Comparison of ENCODE assay signal across 8 cellular contexts in genomic region chr12:57888407-57889157, GRCh38. TPM values are rescaled to one million over a fixed set of nuclear protein-coding genes. Genes with fewer than 3 reads are reported as not detected.
DNase-seq lines count a peak whose midpoint lies in the region; ATAC-seq and TF ChIP-seq lines count a peak whose summit lies in the region.

No MANE protein-coding gene starts in this region.

- H3K9me3 Mint-ChIP-seq in immature natural killer cell, result peaks cover 0 to 4% (median 0%) of the 10 kb centered on the region in 6 donors

- H3K36me3 ChIP-seq in SJSA1 (no peaks in the 10 kb centered on the region), muscle layer of duodenum (ENCODE audit: control insufficient read depth in 1 of 2, insufficient read depth in 2 of 2, low read length in 2 of 2) (no peaks in the 10 kb centered on the region)
- H3K36me3 ChIP-seq in effector memory CD4-positive, alpha-beta T cell (ENCODE audit: control insufficient read depth, insufficient read depth, low read length), result no peaks in the 10 kb centered on the region

- no peak for TF ChIP-seq CTCF in omental fat pad (IDR thresholded peaks at IDR 0.05)

- no peak overlapping the region for H3K4me3 Mint-ChIP-seq in immature natural killer cell

- H3K27ac ChIP-seq in SJSA1, result peak overlapping the region; percentile 33
- no peak overlapping the region for H3K27ac ChIP-seq in effector memory CD4-positive, alpha-beta T cell (ENCODE audit: insufficient read depth, low read length, poor library complexity, severe bottlenecking)
- peak overlapping the region; percentile 86 for H3K27ac ChIP-seq in muscle layer of duodenum (ENCODE audit: low read length)

- peaks cover 0 to 8% (median 6%) of the 10 kb centered on the region in 3 donors for H3K27me3 Mint-ChIP-seq in immature natural killer cell (ENCODE audit: low read depth in 3 of 3)

- H3K27me3 ChIP-seq in SJSA1 (replicated peaks), result no peaks in the 10 kb centered on the region
- H3K27me3 ChIP-seq in effector memory CD4-positive, alpha-beta T cell (replicated peaks; ENCODE audit: control insufficient read depth, insufficient read depth, low read length, poor library complexity, severe bottlenecking), result no peaks in the 10 kb centered on the region
- H3K27me3 ChIP-seq in muscle layer of duodenum (ENCODE audit: low read depth, low read length), result no peaks in the 10 kb centered on the region

- peak overlapping the region; percentile 0 for H3K4me3 ChIP-seq in SJSA1
- peak overlapping the region; percentile 6 for H3K4me3 ChIP-seq in effector memory CD4-positive, alpha-beta T cell (ENCODE audit: insufficient read depth, low read depth, low read length, poor library complexity, severe bottlenecking)
- H3K4me3 ChIP-seq in muscle layer of duodenum (ENCODE audit: low read depth in 1 of 2, low read length in 2 of 2), result peak overlapping the region; percentile 38 to 40

- H3K4me1 Mint-ChIP-seq in immature natural killer cell, result no peaks in the 10 kb centered on the region

- peak in 11 of 14 donors; percentile 26 to 72 (median 42) for DNase-seq in C1 segment of cervical spinal cord (lab: John Stamatoyannopoulos, UW)
- peak; percentile 74 for DNase-seq in LHCN-M2 (ENCODE audit: low read depth)
- DNase-seq in SJSA1 (ENCODE audit: low read depth in 1 of 2, low spot score in 2 of 2), result no peak
- no peak for DNase-seq in effector memory CD4-positive, alpha-beta T cell
- no peak for DNase-seq in immature natural killer cell
- DNase-seq in omental fat pad (ENCODE audit: low spot score), result no peak

- H3K4me1 ChIP-seq in SJSA1 (replicated peaks) (peaks cover 50% of the 10 kb centered on the region), muscle layer of duodenum (ENCODE audit: control insufficient read depth in 1 of 2, insufficient read depth in 2 of 2, low read length in 2 of 2) (peaks cover 37 to 43% of the 10 kb centered on the region in 2 donors)
- H3K4me1 ChIP-seq in effector memory CD4-positive, alpha-beta T cell (ENCODE audit: control insufficient read depth, insufficient read depth, low read length, poor library complexity, severe bottlenecking), result peaks cover 17% of the 10 kb centered on the region

- no peak overlapping the region for H3K27ac Mint-ChIP-seq in immature natural killer cell

- peaks cover 0 to 4% (median 0%) of the 10 kb centered on the region in 3 donors for H3K36me3 Mint-ChIP-seq in immature natural killer cell

- H3K9me3 ChIP-seq in SJSA1 (replicated peaks) (peaks cover 5% of the 10 kb centered on the region), muscle layer of duodenum (ENCODE audit: control insufficient read depth in 1 of 2, low read length in 2 of 2) (no peaks in the 10 kb centered on the region)
- H3K9me3 ChIP-seq in effector memory CD4-positive, alpha-beta T cell (ENCODE audit: control insufficient read depth, low read length), result no peaks in the 10 kb centered on the region

- ATAC-seq in GM18870 (IDR thresholded peaks at IDR 0.05; ENCODE audit: unreplicated experiment) (no peak), omental fat pad (ENCODE audit: low FRiP score) (no peak)

RNA-seq across cellular contexts. Expression of gene CTDSP2, which starts 42.1 kb away (rescaled TPM):
- 24.3 and 31.9 TPM in 2 replicates for total RNA-seq in LHCN-M2 (2014; rRNA removed)
- polyA plus RNA-seq in LHCN-M2 (2012), result 47.8 TPM
- total RNA-seq in SJSA1 (2014; rRNA removed; shearing (Covaris generic)), result 420 and 508 TPM in 2 replicates
- polyA plus RNA-seq in immature natural killer cell, result 10 to 100 TPM; 30.6 to 51.8 (median 36.5) TPM
- 100 to 1,000 TPM; 106 to 179 (median 150) TPM for total RNA-seq in omental fat pad

RNA-seq across cellular contexts. Expression of gene ATP23, which starts 52.8 kb away (rescaled TPM):
- total RNA-seq in LHCN-M2 (2014; rRNA removed) (6.8 and 13.9 TPM in 2 replicates), omental fat pad (10 to 100 TPM in 2 of 4 donors, 1 to 10 TPM in 2; 3.6 to 18.3 (median 7.9) TPM)
- polyA plus RNA-seq in LHCN-M2 (2012), result 5.6 TPM
- total RNA-seq in SJSA1 (2014; rRNA removed; shearing (Covaris generic)), result 275 and 410 TPM in 2 replicates
- 10 to 100 TPM; 17.3 to 23.8 (median 19.3) TPM for polyA plus RNA-seq in immature natural killer cell

Comparison
In these comparisons a context has a peak if more than half of its experiments do, and no peak if none do; other contexts are left out.
1. DNase-seq: peak in C1 segment of cervical spinal cord (11 of 14) and LHCN-M2 (single experiment); none in SJSA1 (0 of 2), effector memory CD4-positive, alpha-beta T cell (0 of 3), immature natural killer cell (0 of 3) and omental fat pad (single experiment).
2. RNA of gene ATP23, which starts 52.8 kb away (total RNA-seq): 275 to 410 TPM in SJSA1; 6.8 to 13.9 TPM in LHCN-M2 and 3.6 to 18.3 TPM in omental fat pad; every median in the first group is over 10 times any median in the second.
3. Peak in every context shown above with its lines, with median percentiles within 50 percentile points of each other: H3K4me3 ChIP-seq.